ENCODE assay signal across 8 cellular contexts in the genomic region with DNA sequence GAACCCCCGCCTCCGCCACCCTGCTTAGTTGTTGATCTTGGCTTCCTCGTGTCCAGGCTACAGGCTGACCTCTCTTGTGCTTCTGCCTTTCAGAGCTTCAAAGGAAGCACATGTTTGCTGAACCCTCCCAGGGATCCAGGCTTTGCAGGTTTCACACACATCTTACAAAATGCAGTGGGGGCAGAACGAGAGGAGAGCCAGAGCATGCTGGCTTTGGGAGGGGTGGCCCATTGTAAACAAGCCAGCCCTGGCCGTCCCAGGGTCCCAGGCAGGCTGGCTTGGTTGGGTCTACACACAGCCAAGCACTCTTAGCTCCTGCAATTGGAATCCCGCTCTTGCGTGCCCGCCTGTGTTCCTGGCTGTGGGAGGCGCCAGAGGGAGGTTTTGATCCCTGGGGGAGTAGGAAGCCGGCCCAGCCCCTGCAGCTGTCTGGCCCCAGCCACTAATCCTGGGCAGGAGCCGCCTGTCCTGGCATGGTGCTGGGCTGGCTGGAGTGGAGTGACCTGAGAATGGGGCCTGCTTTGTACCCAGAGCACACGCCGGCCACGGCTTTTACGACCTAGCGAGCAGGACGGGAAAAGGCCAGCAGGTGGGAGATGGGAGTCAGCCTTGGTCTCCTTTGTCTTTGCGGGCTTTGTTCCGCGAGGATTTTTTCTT. TPM values are rescaled to one million over a fixed set of nuclear protein-coding genes. Genes with fewer than 3 reads are reported as not detected.
A peak's percentile ranks its signal among the peaks of the same experiment; 100 is the strongest.
DNase-seq lines count a peak whose midpoint lies in the region; ATAC-seq and TF ChIP-seq lines count a peak whose summit lies in the region.

No MANE protein-coding gene starts in this region.

- POLR2A ChIA-PET in HEK293 (lab: Yijun Ruan, JAX): no interaction called here

- peaks cover 74% of the 10 kb centered on the region for H3K79me2 ChIP-seq in hepatocyte

- H4K20me1 ChIP-seq in hepatocyte (ENCODE audit: insufficient read depth, poor library complexity, severe bottlenecking): no peaks in the 10 kb centered on the region

- no peaks in the 10 kb centered on the region for H3K36me3 ChIP-seq in HEK293 (ENCODE audit: control insufficient read depth in 2 of 2, insufficient read depth in 1 of 2, low read length in 2 of 2)
- no peaks in the 10 kb centered on the region for H3K36me3 ChIP-seq in hepatocyte (replicated peaks; ENCODE audit: insufficient read depth, low read depth)
- no peaks in the 10 kb centered on the region for H3K36me3 ChIP-seq in psoas muscle (ENCODE audit: insufficient read depth in 1 of 2, low read depth in 1 of 2)

- H3K4me2 ChIP-seq in hepatocyte: peak overlapping the region; percentile 17

- H3K27me3 ChIP-seq in hepatocyte (no peaks in the 10 kb centered on the region), psoas muscle (ENCODE audit: insufficient read depth in 3 of 3, low read length in 2 of 3) (no peaks in the 10 kb centered on the region)

- H3K9me3 ChIP-seq in HEK293 (ENCODE audit: control insufficient read depth, insufficient read depth, low read depth, low read length): no peaks in the 10 kb centered on the region
- H3K9me3 ChIP-seq in hepatocyte (ENCODE audit: low read depth): no peaks in the 10 kb centered on the region
- no peaks in the 10 kb centered on the region for H3K9me3 ChIP-seq in psoas muscle

- H2AFZ ChIP-seq in hepatocyte: no peak overlapping the region

- ATAC-seq in psoas muscle: peak; percentile 91 to 95 (median 94)
- ATAC-seq in HG03196 (IDR thresholded peaks at IDR 0.05; ENCODE audit: unreplicated experiment): no peak
- ATAC-seq in GM21360 (IDR thresholded peaks at IDR 0.05; ENCODE audit: unreplicated experiment): no peak
- ATAC-seq in HG02610 (IDR thresholded peaks at IDR 0.05; ENCODE audit: unreplicated experiment): no peak
- ATAC-seq in GM21576 (IDR thresholded peaks at IDR 0.05; ENCODE audit: unreplicated experiment): no peak

- intact Hi-C loops in psoas muscle (cut with DNase I): loop anchor here in 1 of 2 donors (2.0 to 5.0 kb wide), 2 partner anchors 49 to 102 kb away; no protein-coding TSS in a partner anchor

- H3K27ac ChIP-seq in HEK293 (ENCODE audit: extremely low read depth, low read depth, low read length): no peak overlapping the region
- H3K27ac ChIP-seq in VCaP: peak overlapping the region; percentile 89; the same call in 1 of the 2 replicates
- peak overlapping the region; percentile 89 for H3K27ac ChIP-seq in hepatocyte
- no peak overlapping the region for H3K27ac ChIP-seq in psoas muscle

- no peak for TF ChIP-seq CTCF in HEK293 (tag by site-specific recombination; IDR thresholded peaks at IDR 0.05)
- no peak for TF ChIP-seq CTCF in VCaP (conservative IDR thresholded peaks at IDR 0.05)
- peak; percentile 30 for TF ChIP-seq CTCF in hepatocyte (IDR thresholded peaks at IDR 0.05; ENCODE audit: poor library complexity)
- peak; percentile 23 for TF ChIP-seq CTCF in psoas muscle (IDR thresholded peaks at IDR 0.05)

- H3K4me3 ChIP-seq in HEK293 (ENCODE audit: low read depth, low read length) (no peak overlapping the region), hepatocyte (no peak overlapping the region), psoas muscle (no peak overlapping the region)

- H3K4me1 ChIP-seq in HEK293 (ENCODE audit: control insufficient read depth, insufficient read depth, low read length) (no peaks in the 10 kb centered on the region; the same call in 1 of the 2 replicates), hepatocyte (ENCODE audit: insufficient read depth) (peaks cover 76% of the 10 kb centered on the region), psoas muscle (peaks cover 11% of the 10 kb centered on the region)

- H3K9me2 ChIP-seq in hepatocyte (replicated peaks; ENCODE audit: insufficient read depth): no peaks in the 10 kb centered on the region

- WGBS in hepatocyte (ENCODE audit: low lambda C conversion rate, missing lambda C conversion rate): 35% methylated on average over 20 of the region's 20 CpGs
- WGBS in psoas muscle, 3 donors: 17 to 26% (median 24%) methylated on average over 20 of the region's 20 CpGs

- peak; percentile 72 for DNase-seq in hepatocyte (ENCODE audit: low spot score)
- peak; percentile 80 to 91 for DNase-seq in psoas muscle

- CTCF ChIA-PET in HEK293 (lab: Yijun Ruan, JAX): interaction anchor here (0.6 to 1.0 kb wide), 3 partner anchors 36 to 102 kb away, joined by 3 to 6 read pairs (median 3); no protein-coding TSS in a partner anchor

TF ChIP-seq in HEK293, 187 proteins besides CTCF, POLR2A, EP300 and RAD21:
- TF ChIP-seq ZNF707 (tag by site-specific recombination; IDR thresholded peaks at IDR 0.05) (no peak), ZNF221 (tag by site-specific recombination; IDR thresholded peaks at IDR 0.05; ENCODE audit: borderline replicate concordance) (no peak), YY2 (tag by site-specific recombination; IDR thresholded peaks at IDR 0.05) (no peak), ZNF16 (tag by site-specific recombination; IDR thresholded peaks at IDR 0.05; ENCODE audit: low read depth) (no peak), ZIC2 (tag by site-specific recombination; IDR thresholded peaks at IDR 0.05) (peak; percentile 34; the same call in 1 of the 2 replicates), ZNF571 (tag by site-specific recombination; IDR thresholded peaks at IDR 0.05) (no peak), ZNF214 (tag by site-specific recombination; IDR thresholded peaks at IDR 0.05; ENCODE audit: borderline replicate concordance) (no peak), ZBTB21 (tag by site-specific recombination; IDR thresholded peaks at IDR 0.05) (no peak), TRIM28 (IDR thresholded peaks at IDR 0.05; ENCODE audit: borderline replicate concordance, low read length) (peak; percentile 28; the same call in 1 of the 2 replicates), ZNF837 (tag by site-specific recombination; IDR thresholded peaks at IDR 0.05) (no peak)
- TF ChIP-seq, protein P1, sequence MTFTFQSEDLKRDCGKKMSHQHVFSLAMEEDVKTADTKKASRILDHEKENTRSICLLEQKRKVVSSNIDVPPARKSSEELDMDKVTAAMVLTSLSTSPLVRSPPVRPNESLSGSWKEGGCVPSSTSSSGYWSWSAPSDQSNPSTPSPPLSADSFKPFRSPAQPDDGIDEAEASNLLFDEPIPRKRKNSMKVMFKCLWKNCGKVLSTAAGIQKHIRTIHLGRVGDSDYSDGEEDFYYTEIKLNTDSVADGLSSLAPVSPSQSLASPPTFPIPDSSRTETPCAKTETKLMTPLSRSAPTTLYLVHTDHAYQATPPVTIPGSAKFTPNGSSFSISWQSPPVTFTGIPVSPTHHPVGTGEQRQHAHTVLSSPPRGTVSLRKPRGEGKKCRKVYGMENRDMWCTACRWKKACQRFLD (tag by site-specific recombination; IDR thresholded peaks at IDR 0.05): no peak
- TF ChIP-seq, protein P2, sequence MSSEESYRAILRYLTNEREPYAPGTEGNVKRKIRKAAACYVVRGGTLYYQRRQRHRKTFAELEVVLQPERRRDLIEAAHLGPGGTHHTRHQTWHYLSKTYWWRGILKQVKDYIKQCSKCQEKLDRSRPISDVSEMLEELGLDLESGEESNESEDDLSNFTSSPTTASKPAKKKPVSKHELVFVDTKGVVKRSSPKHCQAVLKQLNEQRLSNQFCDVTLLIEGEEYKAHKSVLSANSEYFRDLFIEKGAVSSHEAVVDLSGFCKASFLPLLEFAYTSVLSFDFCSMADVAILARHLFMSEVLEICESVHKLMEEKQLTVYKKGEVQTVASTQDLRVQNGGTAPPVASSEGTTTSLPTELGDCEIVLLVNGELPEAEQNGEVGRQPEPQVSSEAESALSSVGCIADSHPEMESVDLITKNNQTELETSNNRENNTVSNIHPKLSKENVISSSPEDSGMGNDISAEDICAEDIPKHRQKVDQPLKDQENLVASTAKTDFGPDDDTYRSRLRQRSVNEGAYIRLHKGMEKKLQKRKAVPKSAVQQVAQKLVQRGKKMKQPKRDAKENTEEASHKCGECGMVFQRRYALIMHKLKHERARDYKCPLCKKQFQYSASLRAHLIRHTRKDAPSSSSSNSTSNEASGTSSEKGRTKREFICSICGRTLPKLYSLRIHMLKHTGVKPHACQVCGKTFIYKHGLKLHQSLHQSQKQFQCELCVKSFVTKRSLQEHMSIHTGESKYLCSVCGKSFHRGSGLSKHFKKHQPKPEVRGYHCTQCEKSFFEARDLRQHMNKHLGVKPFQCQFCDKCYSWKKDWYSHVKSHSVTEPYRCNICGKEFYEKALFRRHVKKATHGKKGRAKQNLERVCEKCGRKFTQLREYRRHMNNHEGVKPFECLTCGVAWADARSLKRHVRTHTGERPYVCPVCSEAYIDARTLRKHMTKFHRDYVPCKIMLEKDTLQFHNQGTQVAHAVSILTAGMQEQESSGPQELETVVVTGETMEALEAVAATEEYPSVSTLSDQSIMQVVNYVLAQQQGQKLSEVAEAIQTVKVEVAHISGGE (tag by site-specific recombination; conservative IDR thresholded peaks at IDR 0.05; ENCODE audit: low read depth): no peak

RNA-seq across cellular contexts. Expression of a gene that starts 53.9 kb away (rescaled TPM):
- total RNA-seq in hepatocyte (32.0 and 35.9 TPM in 2 replicates), psoas muscle (10 to 100 TPM in 1 of 4 donors, 1 to 10 TPM in 3; 7.6 to 14.9 (median 9.5) TPM)
- polyA plus RNA-seq in hepatocyte (20.3 and 23.3 TPM in 2 replicates), psoas muscle (1 to 10 TPM; 3.0 to 9.8 (median 4.5) TPM)

Comparison
In these comparisons a context has a peak if more than half of its experiments do, and no peak if none do; other contexts are left out.
1. H3K27ac ChIP-seq: peak in VCaP (single experiment) and hepatocyte (single experiment); none in HEK293 (single experiment) and psoas muscle (single experiment).
2. CTCF ChIP-seq: peak in hepatocyte (single experiment) and psoas muscle (single experiment); none in HEK293 (single experiment) and VCaP (single experiment).
3. ATAC-seq: peak in psoas muscle (4 of 4); none in HG03196 (single experiment), GM21360 (single experiment), HG02610 (single experiment) and GM21576 (single experiment).